In the genomic region with DNA sequence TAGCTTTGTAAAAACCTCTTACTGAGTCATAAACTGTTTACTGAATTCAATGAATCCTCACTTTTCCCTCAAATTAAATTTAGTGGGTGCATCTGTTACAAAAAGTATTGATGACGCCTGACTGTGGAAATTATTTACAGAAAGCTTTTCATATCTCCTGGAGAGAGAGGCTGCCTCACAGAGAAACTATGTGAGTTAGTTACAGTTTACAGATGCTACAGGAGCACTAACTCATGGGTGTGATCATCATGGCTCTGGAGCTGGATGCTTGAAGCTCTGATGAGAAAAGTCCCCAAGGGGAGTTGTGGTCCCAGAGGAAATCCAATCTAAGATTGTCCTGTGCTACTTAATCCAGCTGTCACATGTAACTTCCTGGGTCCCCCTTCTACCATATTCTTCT, we compare ENCODE assay signal across 27 cellular contexts.
"Had no signal": no experiment of that assay in that cellular context is flagged by ENCODE, and none has a peak within 500 bp of the region (broad histone marks: within the 10 kb centered on the region; RNA-seq: fewer than 3 reads in every experiment).

No MANE protein-coding gene starts in this region.

- H3K9me3 ChIP-seq: adrenal gland, body of pancreas, gastrocnemius medialis, pancreas, prostate gland, spleen, testis had no signal

- H3K27me3 ChIP-seq: adrenal gland, body of pancreas, gastrocnemius medialis, pancreas, spleen, testis had no signal

- H3K27ac ChIP-seq: adrenal gland, body of pancreas, dorsolateral prefrontal cortex, pancreas, prostate gland, spleen, testis, VCaP had no signal

- H3K4me3 ChIP-seq: adrenal gland, body of pancreas, dorsolateral prefrontal cortex, gastrocnemius medialis, pancreas, prostate gland, spleen, testis had no signal

- H3K4me1 ChIP-seq: adrenal gland, body of pancreas, pancreas, prostate gland, spleen, testis had no signal

- H3K36me3 ChIP-seq: adrenal gland, gastrocnemius medialis, pancreas, prostate gland, spleen had no signal

- DNase-seq: activated CD4-positive, alpha-beta T cell treated with anti-CD3 and anti-CD28 coated beads for 4 hours; activated CD4-positive, alpha-beta T cell treated with anti-CD3 and anti-CD28 coated beads, Interleukin-2, amount 50 U/mL, for 4 hours; activated naive CD4-positive, alpha-beta T cell treated with Interleukin-2 at 50 U/mL for 16 hours; activated T-cell treated with anti-CD3 and anti-CD28 coated beads for 4 hours; activated T-cell treated with anti-CD3 and anti-CD28 coated beads, Interleukin-2, amount 50 U/mL, for 72 hours; adrenal gland; aorta; body of pancreas; dorsolateral prefrontal cortex; effector memory CD4-positive, alpha-beta T cell; gastrocnemius medialis; glutamatergic neuron; islet precursor cell; left cardiac atrium; left ventricle myocardium superior; naive thymus-derived CD8-positive, alpha-beta T cell; nucleus accumbens; pancreas; retina; spleen; stimulated activated naive CD4-positive, alpha-beta T cell treated with Interleukin-2 at 50 U/mL for 16 hours; T-helper 9 cell; testis; trophoblast cell had no signal

- ATAC-seq: activated T-cell treated with anti-CD3 and anti-CD28 coated beads, Interleukin-2, amount 50 U/mL, for 72 hours; body of pancreas; gastrocnemius medialis; left cardiac atrium; left ventricle myocardium superior; naive thymus-derived CD8-positive, alpha-beta T cell; pancreas; sciatic nerve had no signal
